In genomic region chr16:2216330-2216729, GRCh38 we compare ENCODE assay signal across 1 cellular context.
TF ChIP-seq lines count a peak whose summit lies in the region.

No MANE protein-coding gene starts in this region.

TF ChIP-seq in GM23338, 12 proteins besides CTCF, POLR2A, EP300 and RAD21:
- TF ChIP-seq POLR2AphosphoS5 (IDR thresholded peaks at IDR 0.05; ENCODE audit: low read depth) = no peak
- TF ChIP-seq NANOG (IDR thresholded peaks at IDR 0.05; ENCODE audit: borderline replicate concordance) = no peak
- TF ChIP-seq, protein P1, sequence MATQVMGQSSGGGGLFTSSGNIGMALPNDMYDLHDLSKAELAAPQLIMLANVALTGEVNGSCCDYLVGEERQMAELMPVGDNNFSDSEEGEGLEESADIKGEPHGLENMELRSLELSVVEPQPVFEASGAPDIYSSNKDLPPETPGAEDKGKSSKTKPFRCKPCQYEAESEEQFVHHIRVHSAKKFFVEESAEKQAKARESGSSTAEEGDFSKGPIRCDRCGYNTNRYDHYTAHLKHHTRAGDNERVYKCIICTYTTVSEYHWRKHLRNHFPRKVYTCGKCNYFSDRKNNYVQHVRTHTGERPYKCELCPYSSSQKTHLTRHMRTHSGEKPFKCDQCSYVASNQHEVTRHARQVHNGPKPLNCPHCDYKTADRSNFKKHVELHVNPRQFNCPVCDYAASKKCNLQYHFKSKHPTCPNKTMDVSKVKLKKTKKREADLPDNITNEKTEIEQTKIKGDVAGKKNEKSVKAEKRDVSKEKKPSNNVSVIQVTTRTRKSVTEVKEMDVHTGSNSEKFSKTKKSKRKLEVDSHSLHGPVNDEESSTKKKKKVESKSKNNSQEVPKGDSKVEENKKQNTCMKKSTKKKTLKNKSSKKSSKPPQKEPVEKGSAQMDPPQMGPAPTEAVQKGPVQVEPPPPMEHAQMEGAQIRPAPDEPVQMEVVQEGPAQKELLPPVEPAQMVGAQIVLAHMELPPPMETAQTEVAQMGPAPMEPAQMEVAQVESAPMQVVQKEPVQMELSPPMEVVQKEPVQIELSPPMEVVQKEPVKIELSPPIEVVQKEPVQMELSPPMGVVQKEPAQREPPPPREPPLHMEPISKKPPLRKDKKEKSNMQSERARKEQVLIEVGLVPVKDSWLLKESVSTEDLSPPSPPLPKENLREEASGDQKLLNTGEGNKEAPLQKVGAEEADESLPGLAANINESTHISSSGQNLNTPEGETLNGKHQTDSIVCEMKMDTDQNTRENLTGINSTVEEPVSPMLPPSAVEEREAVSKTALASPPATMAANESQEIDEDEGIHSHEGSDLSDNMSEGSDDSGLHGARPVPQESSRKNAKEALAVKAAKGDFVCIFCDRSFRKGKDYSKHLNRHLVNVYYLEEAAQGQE (IDR thresholded peaks at IDR 0.05; ENCODE audit: unreplicated experiment) = no peak
- no peak for TF ChIP-seq CREB1 (CRISPR knock-in tag; IDR thresholded peaks at IDR 0.05; ENCODE audit: low read depth)
